In the genomic region with DNA sequence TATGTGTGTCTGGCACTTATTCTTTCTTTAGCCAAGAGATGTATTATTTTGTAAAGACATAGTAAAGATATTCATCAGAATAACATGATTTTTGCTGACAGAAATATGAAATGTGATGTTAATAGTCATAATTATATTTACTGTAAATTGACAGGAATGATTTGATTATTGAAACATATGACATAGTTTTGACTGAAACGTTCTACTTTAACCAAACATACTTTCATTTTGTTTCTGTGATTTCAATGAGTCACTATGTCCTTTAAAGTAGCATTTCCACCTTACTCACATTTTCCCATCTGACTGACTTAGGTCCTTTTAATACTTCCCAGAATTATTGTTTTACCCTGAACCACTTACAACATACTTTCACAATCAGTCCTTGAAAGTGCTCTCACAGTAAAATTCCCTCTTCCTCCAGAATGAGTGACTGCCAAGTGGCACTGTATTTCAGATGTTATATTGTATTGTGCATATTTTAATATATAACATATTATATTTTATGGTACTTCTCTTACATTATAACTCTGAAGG, we compare ENCODE assay signal across 22 cellular contexts.
DNase-seq lines count a peak whose midpoint lies in the region; ATAC-seq, FAIRE-seq and TF ChIP-seq lines count a peak whose summit lies in the region.
"Had no signal": no experiment of that assay in that cellular context is flagged by ENCODE, and none has a peak within 500 bp of the region (broad histone marks: within the 10 kb centered on the region; RNA-seq: fewer than 3 reads in every experiment).

No MANE protein-coding gene starts in this region.

- H3K27me3 ChIP-seq in heart left ventricle = no peaks in the 10 kb centered on the region
- H3K27me3 ChIP-seq: vagina had no signal

- DNase-seq in HT1080 (ENCODE audit: low read depth) (peak; percentile 37), astrocyte of the hippocampus (ENCODE audit: low read depth, low spot score) (peak; percentile 51), glomerular endothelial cell (ENCODE audit: extremely low read depth, low read depth, low spot score) (peak; percentile 1), heart left ventricle (no peak), lower leg skin (ENCODE audit: low spot score in 2 of 2) (no peak)
- DNase-seq in stimulated activated CD4-positive, alpha-beta T cell treated with anti-CD3 and anti-CD28 coated beads, Interleukin-2, amount 100 ng/mL, for 48 hours = no peak
- DNase-seq: activated CD4-positive, alpha-beta T cell treated with anti-CD3 and anti-CD28 coated beads, Interleukin-2, amount 10 ng/mL, durations not matched to agents 24 days and 14 days; activated CD8-positive, alpha-beta memory T cell treated with anti-CD3 and anti-CD28 coated beads, Interleukin-2, amount 50 U/mL, for 4 hours; activated effector memory CD4-positive, alpha-beta T cell treated with anti-CD3 and anti-CD28 coated beads, Interleukin-2, amount 50 U/mL, for 16 hours; DMS 273 treated with DMSO at 0.1 percent for 48 hours; foreskin melanocyte; GF-D8; Kasumi-1; NCI-H2107; NCI-H510A treated with DMSO at 0.1 percent for 48 hours; T-cell had no signal

- H3K9me3 ChIP-seq in heart left ventricle = no peaks in the 10 kb centered on the region
- H3K9me3 ChIP-seq: vagina had no signal

- TF ChIP-seq CTCF in heart left ventricle (IDR thresholded peaks at IDR 0.05) (no peak), lower leg skin (IDR thresholded peaks at IDR 0.05) (no peak)

- H3K27ac ChIP-seq in heart left ventricle = no peak overlapping the region
- H3K27ac ChIP-seq: C4-2B, vagina had no signal

- no peak overlapping the region for H3K4me3 ChIP-seq in heart left ventricle
- H3K4me3 ChIP-seq in lower leg skin (ENCODE audit: low read depth, poor library complexity, severe bottlenecking) = no peak overlapping the region
- H3K4me3 ChIP-seq: GM12878, vagina had no signal

- TF ChIP-seq POLR2A in heart left ventricle (IDR thresholded peaks at IDR 0.05) (no peak), lower leg skin (IDR thresholded peaks at IDR 0.05) (no peak)

- ATAC-seq in heart left ventricle = no peak
- no peak for ATAC-seq in GM21737 (IDR thresholded peaks at IDR 0.05; ENCODE audit: unreplicated experiment)
- ATAC-seq: GM12878, Right ventricle myocardium inferior, T-cell had no signal

- no peaks in the 10 kb centered on the region for H3K4me1 ChIP-seq in heart left ventricle
- H3K4me1 ChIP-seq: vagina had no signal

- no peaks in the 10 kb centered on the region for H3K36me3 ChIP-seq in heart left ventricle
- H3K36me3 ChIP-seq: vagina had no signal

- intact Hi-C loops in heart left ventricle (cut with DNase I) = no loop called here
- intact Hi-C loops in lower leg skin (cut with DNase I; ENCODE audit: low total_unique reads) = no loop called here

- peak; percentile 59 for FAIRE-seq in A204.1 (lab: Jason Lieb, UNC)
- FAIRE-seq: GM12878 had no signal

- WGBS in heart left ventricle, 4 donors = 33 to 49% (median 36%) methylated on average over 1 of the region's 1 CpG
- WGBS in lower leg skin, 2 donors = 22 to 26% methylated on average over 1 of the region's 1 CpG

Comparison
In these comparisons a context has a peak if more than half of its experiments do, and no peak if none do; other contexts are left out.
1. DNase-seq: peak in HT1080 (single experiment), astrocyte of the hippocampus (single experiment) and glomerular endothelial cell (single experiment); none in heart left ventricle (0 of 5), stimulated activated CD4-positive, alpha-beta T cell treated with anti-CD3 and anti-CD28 coated beads, Interleukin-2, amount 100 ng/mL, for 48 hours (0 of 2) and lower leg skin (0 of 2).